Comparison of ENCODE assay signal across 15 cellular contexts in the genomic region with DNA sequence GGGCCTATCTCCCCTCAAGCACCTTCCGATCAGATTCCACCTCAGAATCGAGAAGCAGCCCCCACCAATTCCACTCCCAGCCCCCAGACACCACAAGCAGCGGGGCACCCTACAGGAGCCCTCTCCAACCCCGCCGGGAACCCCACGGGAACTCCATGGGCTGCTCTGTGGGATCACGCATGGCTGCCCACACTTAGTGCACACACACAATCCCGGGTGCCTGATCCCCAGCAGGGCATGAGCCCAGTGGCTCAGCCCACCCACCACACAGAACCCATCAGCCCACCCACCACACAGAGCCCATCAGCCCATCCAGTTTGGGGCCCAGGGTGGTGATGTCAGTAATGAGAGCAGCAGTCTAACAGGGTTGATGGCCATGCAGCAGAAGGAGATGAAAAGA.
DNase-seq lines count a peak whose midpoint lies in the region; ATAC-seq and TF ChIP-seq lines count a peak whose summit lies in the region.
"Had no signal": no experiment of that assay in that cellular context is flagged by ENCODE, and none has a peak within 500 bp of the region (broad histone marks: within the 10 kb centered on the region; RNA-seq: fewer than 3 reads in every experiment).

No MANE protein-coding gene starts in this region.

- H3K27me3 ChIP-seq in right atrium auricular region: no peaks in the 10 kb centered on the region
- peaks cover 5% of the 10 kb centered on the region for H3K27me3 ChIP-seq in suprapubic skin

- H3K27ac ChIP-seq in right atrium auricular region: no peak overlapping the region
- no peak overlapping the region for H3K27ac ChIP-seq in suprapubic skin

- H3K4me1 Mint-ChIP-seq in WTC11: 0 out of 2 replicates have a peak, but pooled peaks cover 4% of the 10 kb centered on the region
- no peaks in the 10 kb centered on the region for H3K4me1 Mint-ChIP-seq in stimulated activated memory B cell treated with anti-CD40 and anti-IgM and Interleukin-4, amounts not matched to agents 10 μg/mL and 1 μg/mL and 100 μg/mL, for 72 hours
- no peaks in the 10 kb centered on the region for H3K4me1 Mint-ChIP-seq in osteocyte (ENCODE audit: unreplicated experiment)
- H3K4me1 Mint-ChIP-seq: CD4-positive, CD25-positive, alpha-beta regulatory T cell; CD8-positive, alpha-beta memory T cell had no signal

- H3K36me3 ChIP-seq in right atrium auricular region (no peaks in the 10 kb centered on the region), suprapubic skin (no peaks in the 10 kb centered on the region)

- TF ChIP-seq POLR2A in suprapubic skin (IDR thresholded peaks at IDR 0.05): no peak

- H3K36me3 Mint-ChIP-seq in WTC11 (peaks cover 11% of the 10 kb centered on the region), osteocyte (ENCODE audit: unreplicated experiment) (no peaks in the 10 kb centered on the region)
- no peaks in the 10 kb centered on the region for H3K36me3 Mint-ChIP-seq in stimulated activated memory B cell treated with anti-CD40 and anti-IgM and Interleukin-4, amounts not matched to agents 10 μg/mL and 1 μg/mL and 100 μg/mL, for 72 hours
- H3K36me3 Mint-ChIP-seq: CD4-positive, CD25-positive, alpha-beta regulatory T cell; CD8-positive, alpha-beta memory T cell had no signal

- TF ChIP-seq CTCF in right atrium auricular region (IDR thresholded peaks at IDR 0.05) (no peak), WTC11 (IDR thresholded peaks at IDR 0.05) (no peak), suprapubic skin (IDR thresholded peaks at IDR 0.05) (no peak), osteocyte (IDR thresholded peaks at IDR 0.05) (no peak)

- no peak overlapping the region for H3K4me3 ChIP-seq in right atrium auricular region
- H3K4me3 ChIP-seq in suprapubic skin: no peak overlapping the region
- H3K4me3 ChIP-seq: K562 had no signal

- ATAC-seq in Right ventricle myocardium inferior (no peak), WTC11 (no peak), GM21515 (IDR thresholded peaks at IDR 0.05; ENCODE audit: unreplicated experiment) (no peak)
- ATAC-seq in stimulated activated memory B cell treated with anti-CD40 and anti-IgM and Interleukin-4, amounts not matched to agents 10 μg/mL and 1 μg/mL and 100 μg/mL, for 72 hours: peak; percentile 28
- ATAC-seq: K562 had no signal

- no peak for TF ChIP-seq EP300 in suprapubic skin (IDR thresholded peaks at IDR 0.05)

- no peaks in the 10 kb centered on the region for H3K4me1 ChIP-seq in right atrium auricular region
- H3K4me1 ChIP-seq in suprapubic skin: no peaks in the 10 kb centered on the region

- H3K4me3 Mint-ChIP-seq in WTC11: no peak overlapping the region
- H3K4me3 Mint-ChIP-seq in stimulated activated memory B cell treated with anti-CD40 and anti-IgM and Interleukin-4, amounts not matched to agents 10 μg/mL and 1 μg/mL and 100 μg/mL, for 72 hours: no peak overlapping the region
- H3K4me3 Mint-ChIP-seq in osteocyte (ENCODE audit: unreplicated experiment): no peak overlapping the region
- H3K4me3 Mint-ChIP-seq: CD4-positive, CD25-positive, alpha-beta regulatory T cell; CD8-positive, alpha-beta memory T cell; H9 had no signal

- POLR2A ChIA-PET in WTC11 (lab: Charles Lee): no interaction called here

- intact Hi-C loops in Right ventricle myocardium inferior (cut with DNase I): no loop called here

- H3K9me3 ChIP-seq in right atrium auricular region (peaks cover 0 to 4% of the 10 kb centered on the region in 2 donors), suprapubic skin (no peaks in the 10 kb centered on the region)

- DNase-seq in Right ventricle myocardium inferior (ENCODE audit: missing footprints) (peak; percentile 55), right atrium auricular region (ENCODE audit: low spot score) (no peak), WTC11 (ENCODE audit: low spot score) (no peak), suprapubic skin (ENCODE audit: low spot score in 2 of 2) (no peak), osteocyte (ENCODE audit: extremely low spot score, unreplicated experiment) (no peak)
- DNase-seq: 8988T; C1 segment of cervical spinal cord; CD4-positive, CD25-positive, alpha-beta regulatory T cell; CD8-positive, alpha-beta memory T cell; DMS 273 treated with DMSO at 0.1 percent for 48 hours; DMS53; H9 had no signal

- peak overlapping the region; percentile 53; the same call in 1 of the 2 replicates for H3K27ac Mint-ChIP-seq in WTC11
- no peak overlapping the region for H3K27ac Mint-ChIP-seq in stimulated activated memory B cell treated with anti-CD40 and anti-IgM and Interleukin-4, amounts not matched to agents 10 μg/mL and 1 μg/mL and 100 μg/mL, for 72 hours
- H3K27ac Mint-ChIP-seq in osteocyte (ENCODE audit: unreplicated experiment): no peak overlapping the region
- H3K27ac Mint-ChIP-seq: CD4-positive, CD25-positive, alpha-beta regulatory T cell; CD8-positive, alpha-beta memory T cell had no signal

- CTCF ChIA-PET in WTC11 (lab: Charles Lee): interaction anchor here (1.3 to 4.3 kb wide), 2 partner anchors 10 to 119 kb away, joined by 3 to 25 read pairs; no protein-coding TSS in a partner anchor

- H3K9me3 Mint-ChIP-seq in WTC11: peaks cover 13% of the 10 kb centered on the region
- no peaks in the 10 kb centered on the region for H3K9me3 Mint-ChIP-seq in stimulated activated memory B cell treated with anti-CD40 and anti-IgM and Interleukin-4, amounts not matched to agents 10 μg/mL and 1 μg/mL and 100 μg/mL, for 72 hours
- no peaks in the 10 kb centered on the region for H3K9me3 Mint-ChIP-seq in osteocyte (ENCODE audit: unreplicated experiment)

- H3K27me3 Mint-ChIP-seq in WTC11 (ENCODE audit: low read depth): no peaks in the 10 kb centered on the region
- peaks cover 43% of the 10 kb centered on the region for H3K27me3 Mint-ChIP-seq in stimulated activated memory B cell treated with anti-CD40 and anti-IgM and Interleukin-4, amounts not matched to agents 10 μg/mL and 1 μg/mL and 100 μg/mL, for 72 hours
- peaks cover 20% of the 10 kb centered on the region for H3K27me3 Mint-ChIP-seq in osteocyte (ENCODE audit: unreplicated experiment)
- H3K27me3 Mint-ChIP-seq: CD4-positive, CD25-positive, alpha-beta regulatory T cell had no signal

- WGBS in suprapubic skin: 100% methylated on average over 2 of the region's 8 CpGs

TF ChIP-seq in WTC11, 78 proteins besides CTCF, POLR2A, EP300 and RAD21 (continues in another document):
- TF ChIP-seq IRF2 (CRISPR knock-in tag; IDR thresholded peaks at IDR 0.05; ENCODE audit: borderline replicate concordance, low read depth) (no peak), FOXJ3 (CRISPR knock-in tag; IDR thresholded peaks at IDR 0.05; ENCODE audit: borderline replicate concordance) (no peak), SMAD4 (CRISPR knock-in tag; IDR thresholded peaks at IDR 0.05) (no peak), CREM (CRISPR knock-in tag; IDR thresholded peaks at IDR 0.05) (no peak), KAT7 (CRISPR knock-in tag; IDR thresholded peaks at IDR 0.05; ENCODE audit: borderline replicate concordance) (no peak), NR2C2 (CRISPR knock-in tag; IDR thresholded peaks at IDR 0.05) (no peak)
- TF ChIP-seq, protein P1, sequence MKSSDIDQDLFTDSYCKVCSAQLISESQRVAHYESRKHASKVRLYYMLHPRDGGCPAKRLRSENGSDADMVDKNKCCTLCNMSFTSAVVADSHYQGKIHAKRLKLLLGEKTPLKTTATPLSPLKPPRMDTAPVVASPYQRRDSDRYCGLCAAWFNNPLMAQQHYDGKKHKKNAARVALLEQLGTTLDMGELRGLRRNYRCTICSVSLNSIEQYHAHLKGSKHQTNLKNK (CRISPR knock-in tag; IDR thresholded peaks at IDR 0.05): no peak
- TF ChIP-seq, protein P2, sequence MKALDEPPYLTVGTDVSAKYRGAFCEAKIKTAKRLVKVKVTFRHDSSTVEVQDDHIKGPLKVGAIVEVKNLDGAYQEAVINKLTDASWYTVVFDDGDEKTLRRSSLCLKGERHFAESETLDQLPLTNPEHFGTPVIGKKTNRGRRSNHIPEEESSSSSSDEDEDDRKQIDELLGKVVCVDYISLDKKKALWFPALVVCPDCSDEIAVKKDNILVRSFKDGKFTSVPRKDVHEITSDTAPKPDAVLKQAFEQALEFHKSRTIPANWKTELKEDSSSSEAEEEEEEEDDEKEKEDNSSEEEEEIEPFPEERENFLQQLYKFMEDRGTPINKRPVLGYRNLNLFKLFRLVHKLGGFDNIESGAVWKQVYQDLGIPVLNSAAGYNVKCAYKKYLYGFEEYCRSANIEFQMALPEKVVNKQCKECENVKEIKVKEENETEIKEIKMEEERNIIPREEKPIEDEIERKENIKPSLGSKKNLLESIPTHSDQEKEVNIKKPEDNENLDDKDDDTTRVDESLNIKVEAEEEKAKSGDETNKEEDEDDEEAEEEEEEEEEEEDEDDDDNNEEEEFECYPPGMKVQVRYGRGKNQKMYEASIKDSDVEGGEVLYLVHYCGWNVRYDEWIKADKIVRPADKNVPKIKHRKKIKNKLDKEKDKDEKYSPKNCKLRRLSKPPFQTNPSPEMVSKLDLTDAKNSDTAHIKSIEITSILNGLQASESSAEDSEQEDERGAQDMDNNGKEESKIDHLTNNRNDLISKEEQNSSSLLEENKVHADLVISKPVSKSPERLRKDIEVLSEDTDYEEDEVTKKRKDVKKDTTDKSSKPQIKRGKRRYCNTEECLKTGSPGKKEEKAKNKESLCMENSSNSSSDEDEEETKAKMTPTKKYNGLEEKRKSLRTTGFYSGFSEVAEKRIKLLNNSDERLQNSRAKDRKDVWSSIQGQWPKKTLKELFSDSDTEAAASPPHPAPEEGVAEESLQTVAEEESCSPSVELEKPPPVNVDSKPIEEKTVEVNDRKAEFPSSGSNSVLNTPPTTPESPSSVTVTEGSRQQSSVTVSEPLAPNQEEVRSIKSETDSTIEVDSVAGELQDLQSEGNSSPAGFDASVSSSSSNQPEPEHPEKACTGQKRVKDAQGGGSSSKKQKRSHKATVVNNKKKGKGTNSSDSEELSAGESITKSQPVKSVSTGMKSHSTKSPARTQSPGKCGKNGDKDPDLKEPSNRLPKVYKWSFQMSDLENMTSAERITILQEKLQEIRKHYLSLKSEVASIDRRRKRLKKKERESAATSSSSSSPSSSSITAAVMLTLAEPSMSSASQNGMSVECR (CRISPR knock-in tag; IDR thresholded peaks at IDR 0.05; ENCODE audit: borderline replicate concordance): no peak
- TF ChIP-seq, protein P3, sequence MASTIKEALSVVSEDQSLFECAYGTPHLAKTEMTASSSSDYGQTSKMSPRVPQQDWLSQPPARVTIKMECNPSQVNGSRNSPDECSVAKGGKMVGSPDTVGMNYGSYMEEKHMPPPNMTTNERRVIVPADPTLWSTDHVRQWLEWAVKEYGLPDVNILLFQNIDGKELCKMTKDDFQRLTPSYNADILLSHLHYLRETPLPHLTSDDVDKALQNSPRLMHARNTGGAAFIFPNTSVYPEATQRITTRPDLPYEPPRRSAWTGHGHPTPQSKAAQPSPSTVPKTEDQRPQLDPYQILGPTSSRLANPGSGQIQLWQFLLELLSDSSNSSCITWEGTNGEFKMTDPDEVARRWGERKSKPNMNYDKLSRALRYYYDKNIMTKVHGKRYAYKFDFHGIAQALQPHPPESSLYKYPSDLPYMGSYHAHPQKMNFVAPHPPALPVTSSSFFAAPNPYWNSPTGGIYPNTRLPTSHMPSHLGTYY (CRISPR knock-in tag; IDR thresholded peaks at IDR 0.05): no peak
